In genomic region chr22:19086417-19086816, GRCh38 we compare ENCODE assay signal across 15 cellular contexts. TPM values are rescaled to one million over a fixed set of nuclear protein-coding genes. Genes with fewer than 3 reads are reported as not detected.
DNase-seq lines count a peak whose midpoint lies in the region; TF ChIP-seq lines count a peak whose summit lies in the region.
"Had no signal": no experiment of that assay in that cellular context is flagged by ENCODE, and none has a peak within 500 bp of the region (broad histone marks: within the 10 kb centered on the region; RNA-seq: fewer than 3 reads in every experiment).

No MANE protein-coding gene starts in this region.

- H3K36me3 ChIP-seq in BLaER1 (peaks cover 53% of the 10 kb centered on the region), HUES64 (ENCODE audit: insufficient read depth, low read length) (peaks cover 23% of the 10 kb centered on the region)

- H3K4me2 ChIP-seq in BLaER1: peak overlapping the region; percentile 91

- H3K9ac ChIP-seq in BLaER1 (peak overlapping the region; percentile 76; the same call in 1 of the 2 replicates), HUES64 (ENCODE audit: low read depth, low read length) (no peak overlapping the region)

- DNase-seq in dermis blood vessel endothelial cell: peak; percentile 10
- no peak for DNase-seq in nephron progenitor cell
- no peak for DNase-seq in dedifferentiated amniotic fluid mesenchymal stem cell (ENCODE audit: extremely low spot score)
- no peak for DNase-seq in DMS153 (lab: John Stamatoyannopoulos, UW)
- DNase-seq in NCI-H128 (lab: John Stamatoyannopoulos, UW; ENCODE audit: unreplicated experiment): no peak
- no peak for DNase-seq in AG08396 (ENCODE audit: low spot score)
- DNase-seq: activated CD4-positive, CD25-positive, alpha-beta regulatory T cell treated with anti-CD3 and anti-CD28 coated beads, Interleukin-2, amount 50 U/mL, for 72 hours; anterior cingulate cortex; DND-41; NK-92 treated with Interleukin-12 subunit alpha and Interleukin-12 subunit beta, amount 100 ng/mL, for 24 hours; SW 1271 had no signal

- peaks cover 10% of the 10 kb centered on the region for H3K9me3 Mint-ChIP-seq in nephron progenitor cell

- no peaks in the 10 kb centered on the region for H3K27me3 Mint-ChIP-seq in nephron progenitor cell (ENCODE audit: low read depth, poor library complexity)

- H3K27ac ChIP-seq in BLaER1: peak overlapping the region; percentile 91
- H3K27ac ChIP-seq in HUES64 (ENCODE audit: low read depth, low read length): peak overlapping the region; percentile 62; the same call in 1 of the 2 replicates

- H3K27me3 ChIP-seq in BLaER1 (no peaks in the 10 kb centered on the region), HUES64 (ENCODE audit: insufficient read depth, low read length) (no peaks in the 10 kb centered on the region)

- H3K4me1 ChIP-seq in BLaER1: peaks cover 37% of the 10 kb centered on the region
- H3K4me1 ChIP-seq in HUES64 (ENCODE audit: insufficient read depth, low read length): peaks cover 12% of the 10 kb centered on the region

- H3K27ac Mint-ChIP-seq in nephron progenitor cell: peak overlapping the region; percentile 29

- H3K4me3 Mint-ChIP-seq in nephron progenitor cell: no peak overlapping the region

- peaks cover 49% of the 10 kb centered on the region for H3K36me3 Mint-ChIP-seq in nephron progenitor cell (ENCODE audit: low read depth)

- no peak for TF ChIP-seq CTCF in nephron progenitor cell (IDR thresholded peaks at IDR 0.05)

- WGBS in HUES64: 96% methylated on average over 6 of the region's 6 CpGs

- peaks cover 23% of the 10 kb centered on the region for H3K4me1 Mint-ChIP-seq in nephron progenitor cell

- peaks cover 8% of the 10 kb centered on the region for H4K20me1 ChIP-seq in BLaER1

- H3K9me3 ChIP-seq in BLaER1 (no peaks in the 10 kb centered on the region), HUES64 (ENCODE audit: insufficient read depth, low read depth, low read length) (no peaks in the 10 kb centered on the region)

- H3K4me3 ChIP-seq in BLaER1 (no peak overlapping the region; the same call in 1 of the 2 replicates), HUES64 (ENCODE audit: low read length) (no peak overlapping the region)

RNA-seq across cellular contexts. Expression of gene DGCR2, which starts 35.8 kb away (rescaled TPM):
- 41.7 TPM for polyA plus RNA-seq in HUES64 (2013, experiment 1 of 2)
- 35.9 TPM for polyA plus RNA-seq in HUES64 (2013, experiment 2 of 2)
- total RNA-seq in dermis blood vessel endothelial cell: 56.2 and 71.2 TPM in 2 replicates

RNA-seq across cellular contexts. Expression of gene TSSK2, which starts 44.7 kb away (rescaled TPM):
- not detected for polyA plus RNA-seq in HUES64 (2013, experiment 1 of 2)
- polyA plus RNA-seq in HUES64 (2013, experiment 2 of 2): not detected
- total RNA-seq in dermis blood vessel endothelial cell: not detected in 2 replicates
- total RNA-seq: M059J had no signal
- polyA plus RNA-seq: neural cell had no signal

RNA-seq across cellular contexts. Expression of gene ESS2, which starts 58.0 kb away (rescaled TPM):
- polyA plus RNA-seq in HUES64 (2013, experiment 1 of 2): 13.9 TPM
- 14.4 TPM for polyA plus RNA-seq in HUES64 (2013, experiment 2 of 2)
- total RNA-seq in dermis blood vessel endothelial cell: 12.7 and 14.6 TPM in 2 replicates
